26 cellular contexts compared by ENCODE assay signal in genomic region chr13:69243366-69243765, GRCh38.
DNase-seq lines count a peak whose midpoint lies in the region; ATAC-seq lines count a peak whose summit lies in the region.
"Had no signal": no experiment of that assay in that cellular context is flagged by ENCODE, and none has a peak within 500 bp of the region (broad histone marks: within the 10 kb centered on the region; RNA-seq: fewer than 3 reads in every experiment).

No MANE protein-coding gene starts in this region.

- POLR2A ChIA-PET in activated CD8-positive, alpha-beta T cell treated with anti-CD3 and anti-CD28 coated beads, Interleukin-2, amount 10 ng/mL, durations not matched to agents 7 days and 5 days (lab: Charles Lee): no interaction called here

- no peak overlapping the region for H3K4me3 Mint-ChIP-seq in activated CD8-positive, alpha-beta T cell treated with anti-CD3 and anti-CD28 coated beads, Interleukin-2, amount 10 ng/mL, durations not matched to agents 7 days and 5 days
- H3K4me3 Mint-ChIP-seq: activated CD4-positive, alpha-beta T cell treated with anti-CD3 and anti-CD28 coated beads, Interleukin-2, amount 10 ng/mL, durations not matched to agents 24 days and 14 days; HFFc6; IgD-negative memory B cell; memory B cell; naive thymus-derived CD4-positive, alpha-beta T cell had no signal

- H3K27ac ChIP-seq in SJCRH30: no peak overlapping the region
- H3K27ac ChIP-seq: A549; BLaER1 treated with 17β-estradiol and CSF1 and Interleukin-3, amounts not matched to agents 10 nM and 100 nM; body of pancreas; HL-60; pancreas; RWPE1; sigmoid colon; vagina had no signal

- no peaks in the 10 kb centered on the region for H3K36me3 ChIP-seq in SJCRH30
- H3K36me3 ChIP-seq: BLaER1 treated with 17β-estradiol and CSF1 and Interleukin-3, amounts not matched to agents 10 nM and 100 nM; pancreas; sigmoid colon; vagina had no signal

- H3K27me3 Mint-ChIP-seq in activated CD8-positive, alpha-beta T cell treated with anti-CD3 and anti-CD28 coated beads, Interleukin-2, amount 10 ng/mL, durations not matched to agents 7 days and 5 days (ENCODE audit: low read depth): no peaks in the 10 kb centered on the region
- H3K27me3 Mint-ChIP-seq: activated CD4-positive, alpha-beta T cell treated with anti-CD3 and anti-CD28 coated beads, Interleukin-2, amount 10 ng/mL, durations not matched to agents 24 days and 14 days; IgD-negative memory B cell; memory B cell; naive thymus-derived CD4-positive, alpha-beta T cell had no signal

- no peaks in the 10 kb centered on the region for H3K4me1 ChIP-seq in SJCRH30
- H3K4me1 ChIP-seq: A549; BLaER1 treated with 17β-estradiol and CSF1 and Interleukin-3, amounts not matched to agents 10 nM and 100 nM; body of pancreas; pancreas; sigmoid colon; vagina had no signal

- no peaks in the 10 kb centered on the region for H3K27me3 ChIP-seq in SJCRH30
- H3K27me3 ChIP-seq: BLaER1 treated with 17β-estradiol and CSF1 and Interleukin-3, amounts not matched to agents 10 nM and 100 nM; body of pancreas; pancreas; sigmoid colon; vagina had no signal

- no peak overlapping the region for H3K27ac Mint-ChIP-seq in activated CD8-positive, alpha-beta T cell treated with anti-CD3 and anti-CD28 coated beads, Interleukin-2, amount 10 ng/mL, durations not matched to agents 7 days and 5 days
- H3K27ac Mint-ChIP-seq: activated CD4-positive, alpha-beta T cell treated with anti-CD3 and anti-CD28 coated beads, Interleukin-2, amount 10 ng/mL, durations not matched to agents 24 days and 14 days; activated T-helper 2 cell treated with anti-CD3 and anti-CD28 coated beads, Interferon-gamma antibody, Interleukin-2, Interleukin-4, amounts not matched to agents 10 μg/mL and 5 μg/mL and 100 μg/mL, durations not matched to agents 14 hours and 24 hours and 36 hours; HFFc6; IgD-negative memory B cell; memory B cell; naive thymus-derived CD4-positive, alpha-beta T cell had no signal

- peak; percentile 18 for DNase-seq in NCI-H2107 treated with DMSO at 0.1 percent for 48 hours (lab: John Stamatoyannopoulos, UW; ENCODE audit: unreplicated experiment)
- no peak for DNase-seq in NCI-H2107 (lab: John Stamatoyannopoulos, UW)
- peak; percentile 2 to 6 for DNase-seq in Kasumi-1 (lab: John Stamatoyannopoulos, UW)
- DNase-seq in SJCRH30: peak; percentile 21 to 51
- DNase-seq in pons (ENCODE audit: low spot score): peak; percentile 3
- no peak for DNase-seq in activated CD8-positive, alpha-beta T cell treated with anti-CD3 and anti-CD28 coated beads, Interleukin-2, amount 10 ng/mL, durations not matched to agents 7 days and 5 days
- DNase-seq in UCSD-AML1 (lab: John Stamatoyannopoulos, UW; ENCODE audit: unreplicated experiment): no peak
- DNase-seq: activated CD4-positive, alpha-beta T cell treated with anti-CD3 and anti-CD28 coated beads, Interleukin-2, amount 10 ng/mL, durations not matched to agents 24 days and 14 days; body of pancreas; effector CD8-positive, alpha-beta T cell; HFFc6; naive thymus-derived CD4-positive, alpha-beta T cell; NCI-H1048; NCI-H2081 treated with DMSO at 0.1 percent for 48 hours; pancreas; sigmoid colon; SW 1271 had no signal

- no peaks in the 10 kb centered on the region for H3K4me1 Mint-ChIP-seq in activated CD8-positive, alpha-beta T cell treated with anti-CD3 and anti-CD28 coated beads, Interleukin-2, amount 10 ng/mL, durations not matched to agents 7 days and 5 days (ENCODE audit: low read depth)
- H3K4me1 Mint-ChIP-seq: activated CD4-positive, alpha-beta T cell treated with anti-CD3 and anti-CD28 coated beads, Interleukin-2, amount 10 ng/mL, durations not matched to agents 24 days and 14 days; IgD-negative memory B cell; memory B cell; naive thymus-derived CD4-positive, alpha-beta T cell had no signal

- H3K4me3 ChIP-seq in SJCRH30: no peak overlapping the region
- H3K4me3 ChIP-seq: A549; BLaER1 treated with 17β-estradiol and CSF1 and Interleukin-3, amounts not matched to agents 10 nM and 100 nM; body of pancreas; pancreas; sigmoid colon; vagina had no signal

- ATAC-seq in HG02763 (IDR thresholded peaks at IDR 0.05; ENCODE audit: unreplicated experiment): no peak
- no peak for ATAC-seq in activated CD8-positive, alpha-beta T cell treated with anti-CD3 and anti-CD28 coated beads, Interleukin-2, amount 10 ng/mL, durations not matched to agents 7 days and 5 days
- ATAC-seq: A549; body of pancreas; naive thymus-derived CD4-positive, alpha-beta T cell; pancreas had no signal

- no peaks in the 10 kb centered on the region for H3K9me3 ChIP-seq in SJCRH30 (replicated peaks)
- H3K9me3 ChIP-seq: A549; BLaER1 treated with 17β-estradiol and CSF1 and Interleukin-3, amounts not matched to agents 10 nM and 100 nM; body of pancreas; pancreas; sigmoid colon; vagina had no signal

- H3K36me3 Mint-ChIP-seq in activated CD8-positive, alpha-beta T cell treated with anti-CD3 and anti-CD28 coated beads, Interleukin-2, amount 10 ng/mL, durations not matched to agents 7 days and 5 days (ENCODE audit: low read depth): no peaks in the 10 kb centered on the region
- H3K36me3 Mint-ChIP-seq: IgD-negative memory B cell; memory B cell; naive thymus-derived CD4-positive, alpha-beta T cell had no signal

- H3K9me3 Mint-ChIP-seq in activated CD8-positive, alpha-beta T cell treated with anti-CD3 and anti-CD28 coated beads, Interleukin-2, amount 10 ng/mL, durations not matched to agents 7 days and 5 days (ENCODE audit: insufficient read depth): no peaks in the 10 kb centered on the region
- H3K9me3 Mint-ChIP-seq: IgD-negative memory B cell, memory B cell had no signal

- CTCF ChIA-PET in activated CD8-positive, alpha-beta T cell treated with anti-CD3 and anti-CD28 coated beads, Interleukin-2, amount 10 ng/mL, durations not matched to agents 7 days and 5 days (lab: Charles Lee): no interaction called here

Comparison
In these comparisons a context has a peak if more than half of its experiments do, and no peak if none do; other contexts are left out.
1. DNase-seq: peak in NCI-H2107 treated with DMSO at 0.1 percent for 48 hours (single experiment), Kasumi-1 (2 of 2), SJCRH30 (2 of 2) and pons (single experiment); none in NCI-H2107 (single experiment), activated CD8-positive, alpha-beta T cell treated with anti-CD3 and anti-CD28 coated beads, Interleukin-2, amount 10 ng/mL, durations not matched to agents 7 days and 5 days (single experiment) and UCSD-AML1 (single experiment).